Comparison of ENCODE assay signal across 1 cellular context in genomic region chrX:29787666-29788065, GRCh38.
TF ChIP-seq lines count a peak whose summit lies in the region.

No MANE protein-coding gene starts in this region.

TF ChIP-seq in HepG2, 621 proteins besides CTCF, POLR2A, EP300 and RAD21 (continued from another document):
- TF ChIP-seq ZBTB34 (CRISPR knock-in tag; IDR thresholded peaks at IDR 0.05) = no peak
- TF ChIP-seq ZBTB8A (CRISPR knock-in tag; IDR thresholded peaks at IDR 0.05; ENCODE audit: borderline replicate concordance, low read depth) = no peak
TF ChIP-seq in HepG2: peak in this region for 0.
